In genomic region chr9:18920685-18921084, GRCh38 we compare ENCODE assay signal across 23 cellular contexts.
"Had no signal": no experiment of that assay in that cellular context is flagged by ENCODE, and none has a peak within 500 bp of the region (broad histone marks: within the 10 kb centered on the region; RNA-seq: fewer than 3 reads in every experiment).

No MANE protein-coding gene starts in this region.

- DNase-seq: activated CD4-positive, alpha-beta T cell treated with anti-CD3 and anti-CD28 coated beads for 4 hours; activated CD4-positive, alpha-beta T cell treated with anti-CD3 and anti-CD28 coated beads, Interleukin-2, amount 50 U/mL, for 48 hours; activated CD4-positive, CD25-positive, alpha-beta regulatory T cell; activated CD8-positive, alpha-beta memory T cell treated with anti-CD3 and anti-CD28 coated beads, Interleukin-2, amount 50 U/mL, for 48 hours; activated naive CD4-positive, alpha-beta T cell treated with Interleukin-2 at 50 U/mL for 16 hours; activated naive CD8-positive, alpha-beta T cell treated with anti-CD3 and anti-CD28 coated beads, Interleukin-2, amount 10 ng/mL, durations not matched to agents 7 days and 5 days; activated T-cell treated with anti-CD3 and anti-CD28 coated beads, Interleukin-2, amount 50 U/mL, for 48 hours; cerebellar nuclear complex; hippocampal formation; midbrain; pancreas; psoas muscle; right cardiac atrium; stimulated activated CD4-positive, alpha-beta T cell treated with anti-CD3 and anti-CD28 coated beads, Interleukin-1b, Interleukin-23, amount 100 ng/mL, for 48 hours; substantia nigra; T-helper 9 cell; thyroid gland had no signal

- H3K27ac ChIP-seq: foreskin keratinocyte, neutrophil, pancreas, psoas muscle, skin epidermis, thyroid gland had no signal

- H3K27ac Mint-ChIP-seq: activated naive CD8-positive, alpha-beta T cell treated with anti-CD3 and anti-CD28 coated beads, Interleukin-2, amount 10 ng/mL, durations not matched to agents 7 days and 5 days; natural killer cell treated with Interleukin-12 subunit alpha and Interleukin-12 subunit beta and Interleukin-15 and Interleukin-18, amount 100 ng/mL, for 72 hours; stimulated activated naive CD8-positive, alpha-beta T cell treated with anti-CD3 and anti-CD28 coated beads, Interleukin-15, Interleukin-2, amounts not matched to agents 100 ng/mL and 50 ng/mL, for 24 hours had no signal

- H3K9me3 Mint-ChIP-seq: activated naive CD8-positive, alpha-beta T cell treated with anti-CD3 and anti-CD28 coated beads, Interleukin-2, amount 10 ng/mL, durations not matched to agents 7 days and 5 days; natural killer cell treated with Interleukin-12 subunit alpha and Interleukin-12 subunit beta and Interleukin-15 and Interleukin-18, amount 100 ng/mL, for 72 hours; stimulated activated naive CD8-positive, alpha-beta T cell treated with anti-CD3 and anti-CD28 coated beads, Interleukin-15, Interleukin-2, amounts not matched to agents 100 ng/mL and 50 ng/mL, for 24 hours had no signal

- H3K4me1 ChIP-seq: pancreas, psoas muscle had no signal

- H3K4me3 ChIP-seq: coronary artery, pancreas, psoas muscle, skin epidermis, thyroid gland had no signal

- H3K36me3 ChIP-seq: neutrophil, pancreas, thyroid gland had no signal

- H3K27me3 ChIP-seq: foreskin keratinocyte, neutrophil, pancreas, thyroid gland had no signal

- ATAC-seq: natural killer cell treated with Interleukin-12 subunit alpha and Interleukin-12 subunit beta and Interleukin-15 and Interleukin-18, amount 100 ng/mL, for 72 hours; pancreas; psoas muscle had no signal

- H3K9me3 ChIP-seq: neutrophil, pancreas, psoas muscle, thyroid gland had no signal

- H3K4me1 Mint-ChIP-seq: activated naive CD8-positive, alpha-beta T cell treated with anti-CD3 and anti-CD28 coated beads, Interleukin-2, amount 10 ng/mL, durations not matched to agents 7 days and 5 days had no signal

- FAIRE-seq: pancreas had no signal

- H3K36me3 Mint-ChIP-seq: activated naive CD8-positive, alpha-beta T cell treated with anti-CD3 and anti-CD28 coated beads, Interleukin-2, amount 10 ng/mL, durations not matched to agents 7 days and 5 days; natural killer cell treated with Interleukin-12 subunit alpha and Interleukin-12 subunit beta and Interleukin-15 and Interleukin-18, amount 100 ng/mL, for 72 hours had no signal

- H3K27me3 Mint-ChIP-seq: stimulated activated naive CD8-positive, alpha-beta T cell treated with anti-CD3 and anti-CD28 coated beads, Interleukin-15, Interleukin-2, amounts not matched to agents 100 ng/mL and 50 ng/mL, for 24 hours had no signal

- H3K4me3 Mint-ChIP-seq: activated naive CD8-positive, alpha-beta T cell treated with anti-CD3 and anti-CD28 coated beads, Interleukin-2, amount 10 ng/mL, durations not matched to agents 7 days and 5 days; natural killer cell treated with Interleukin-12 subunit alpha and Interleukin-12 subunit beta and Interleukin-15 and Interleukin-18, amount 100 ng/mL, for 72 hours; stimulated activated naive CD8-positive, alpha-beta T cell treated with anti-CD3 and anti-CD28 coated beads, Interleukin-15, Interleukin-2, amounts not matched to agents 100 ng/mL and 50 ng/mL, for 24 hours had no signal
